1 cellular context compared by ENCODE assay signal in genomic region chr9:134592018-134592818, GRCh38.
TF ChIP-seq lines count a peak whose summit lies in the region.

No MANE protein-coding gene starts in this region.

TF ChIP-seq in HepG2, 621 proteins besides CTCF, POLR2A, EP300 and RAD21 (continued from another document and continues in another):
- TF ChIP-seq ARID5B (CRISPR knock-in tag; IDR thresholded peaks at IDR 0.05) (0 out of 2 replicates have a peak, but pooled peaks have one; percentile 20), ATF3 (CRISPR knock-in tag; IDR thresholded peaks at IDR 0.05) (peak; percentile 66), ZNF781 (CRISPR knock-in tag; IDR thresholded peaks at IDR 0.05; ENCODE audit: borderline replicate concordance, not compliant biosample characterization) (no peak), NR3C1 (CRISPR knock-in tag; IDR thresholded peaks at IDR 0.05) (no peak), ZBTB21 (CRISPR knock-in tag; IDR thresholded peaks at IDR 0.05) (no peak), STAG1 (CRISPR knock-in tag; IDR thresholded peaks at IDR 0.05) (no peak), ZFAT (CRISPR knock-in tag; conservative IDR thresholded peaks at IDR 0.05) (no peak), ZNF382 (CRISPR knock-in tag; IDR thresholded peaks at IDR 0.05; ENCODE audit: borderline replicate concordance) (no peak), ZBTB40 (IDR thresholded peaks at IDR 0.05) (no peak), ZBTB40 (CRISPR knock-in tag; IDR thresholded peaks at IDR 0.05) (no peak), ZNF83 (CRISPR knock-in tag; IDR thresholded peaks at IDR 0.05; ENCODE audit: borderline replicate concordance) (no peak), ARNTL (CRISPR knock-in tag; IDR thresholded peaks at IDR 0.05) (0 out of 2 replicates have a peak, but pooled peaks have one; percentile 26), FOSL2 (CRISPR knock-in tag; IDR thresholded peaks at IDR 0.05) (peak; percentile 90), ZSCAN20 (CRISPR knock-in tag; IDR thresholded peaks at IDR 0.05; ENCODE audit: borderline replicate concordance) (no peak), HNF4A (CRISPR knock-in tag; IDR thresholded peaks at IDR 0.05) (peak; percentile 76), ZNF724P (CRISPR knock-in tag; IDR thresholded peaks at IDR 0.05; ENCODE audit: borderline replicate concordance) (no peak), ZNF598 (CRISPR knock-in tag; IDR thresholded peaks at IDR 0.05; ENCODE audit: borderline replicate concordance) (no peak), ZSCAN31 (CRISPR knock-in tag; IDR thresholded peaks at IDR 0.05; ENCODE audit: low read depth) (no peak), ZBTB7B (CRISPR knock-in tag; IDR thresholded peaks at IDR 0.05) (peak; percentile 64; the same call in 1 of the 2 replicates), GABPB1 (CRISPR knock-in tag; IDR thresholded peaks at IDR 0.05) (peak; percentile 53; the same call in 1 of the 2 replicates), CHD4 (IDR thresholded peaks at IDR 0.05; ENCODE audit: borderline replicate concordance, low read length) (no peak), PRPF4 (IDR thresholded peaks at IDR 0.05; ENCODE audit: low read depth, low read length, poor library complexity, severe bottlenecking) (no peak), HNRNPLL (IDR thresholded peaks at IDR 0.05; ENCODE audit: low read depth, low read length, poor library complexity, severe bottlenecking) (peak; percentile 15), YY1 (IDR thresholded peaks at IDR 0.05; ENCODE audit: insufficient read depth, insufficient replicate concordance, low read depth, low read length) (peak; percentile 19), TP53 (CRISPR knock-in tag; conservative IDR thresholded peaks at IDR 0.05) (no peak), PCBP2 (optimal IDR thresholded peaks at IDR 0.05; ENCODE audit: low read depth, low read length, poor library complexity, severe bottlenecking) (no peak), NFE2L1 (CRISPR knock-in tag; IDR thresholded peaks at IDR 0.05; ENCODE audit: borderline replicate concordance) (peak; percentile 52; the same call in 1 of the 2 replicates), SNAPC2 (CRISPR knock-in tag; IDR thresholded peaks at IDR 0.05) (no peak), E2F1 (CRISPR knock-in tag; IDR thresholded peaks at IDR 0.05) (no peak), SMAD1 (CRISPR knock-in tag; IDR thresholded peaks at IDR 0.05; ENCODE audit: borderline replicate concordance, low read depth) (no peak), MAX (IDR thresholded peaks at IDR 0.05) (no peak), PLSCR1 (CRISPR knock-in tag; IDR thresholded peaks at IDR 0.05; ENCODE audit: borderline replicate concordance) (no peak), POGK (CRISPR knock-in tag; conservative IDR thresholded peaks at IDR 0.05) (no peak), RORA (CRISPR knock-in tag; IDR thresholded peaks at IDR 0.05) (no peak), NPAS2 (CRISPR knock-in tag; IDR thresholded peaks at IDR 0.05; ENCODE audit: borderline replicate concordance) (no peak), PATZ1 (CRISPR knock-in tag; IDR thresholded peaks at IDR 0.05) (peak; percentile 78; the same call in 1 of the 2 replicates)
